In genomic region chr5:125298258-125298657, GRCh38 we compare ENCODE assay signal across 18 cellular contexts.
DNase-seq lines count a peak whose midpoint lies in the region; ATAC-seq, FAIRE-seq and TF ChIP-seq lines count a peak whose summit lies in the region.
"Had no signal": no experiment of that assay in that cellular context is flagged by ENCODE, and none has a peak within 500 bp of the region (broad histone marks: within the 10 kb centered on the region; RNA-seq: fewer than 3 reads in every experiment).

No MANE protein-coding gene starts in this region.

- FAIRE-seq in GM12892 (lab: Jason Lieb, UNC) = no peak

- no peaks in the 10 kb centered on the region for H3K27me3 Mint-ChIP-seq in memory B cell
- H3K27me3 Mint-ChIP-seq: activated T-cell treated with anti-CD3 and anti-CD28 coated beads, Interleukin-2, amount 50 U/mL, for 24 hours; CD4-positive, alpha-beta T cell had no signal

- H3K27ac Mint-ChIP-seq in memory B cell = peak overlapping the region; percentile 13
- H3K27ac Mint-ChIP-seq: activated T-cell treated with anti-CD3 and anti-CD28 coated beads, Interleukin-2, amount 50 U/mL, for 24 hours; CD4-positive, alpha-beta T cell had no signal

- TF ChIP-seq CTCF in AG10803 (conservative IDR thresholded peaks at IDR 0.05; ENCODE audit: low read length) = no peak

- ATAC-seq in memory B cell (ENCODE audit: low read depth) = no peak

- H3K4me1 Mint-ChIP-seq in memory B cell = peaks cover 2% of the 10 kb centered on the region

- CTCF ChIA-PET in HEK293T (lab: Yijun Ruan, JAX) = interaction anchor here (0.7 to 1.0 kb wide), 2 partner anchors 23 to 211 kb away, joined by 3 to 4 read pairs; no protein-coding TSS in a partner anchor

- no peak for TF ChIP-seq POLR2A in GM12892 (IDR thresholded peaks at IDR 0.05; ENCODE audit: low read depth, low read length)

- DNase-seq in AG10803 (ENCODE audit: low read depth) (peak; percentile 4), HEK293T (ENCODE audit: extremely low spot score) (no peak), astrocyte of the hippocampus (ENCODE audit: low read depth, low spot score) (peak; percentile 18), memory B cell (ENCODE audit: low spot score in 2 of 2) (no peak), NAMALWA (ENCODE audit: low spot score) (no peak), GM12892 (ENCODE audit: insufficient read length) (no peak), NOMO-1 treated with dmso at 0.1 percent for 144 hours (lab: John Stamatoyannopoulos, UW; ENCODE audit: unreplicated experiment) (no peak)
- DNase-seq in effector CD4-positive, alpha-beta T cell = no peak
- DNase-seq: ACHN; activated CD4-positive, alpha-beta T cell treated with anti-CD3 and anti-CD28 coated beads, Interleukin-2, amount 50 U/mL, for 48 hours; activated naive CD4-positive, alpha-beta T cell treated with anti-CD3 and anti-CD28 coated beads, Interleukin-2, amount 50 U/mL, for 16 hours; activated T-cell treated with anti-CD3 and anti-CD28 coated beads, Interleukin-2, amount 50 U/mL, for 24 hours; CD4-positive, alpha-beta T cell; dermis blood vessel endothelial cell; NCI-H2029 treated with DMSO at 0.1 percent for 48 hours; NCI-H82; occipital lobe; SW 1271 had no signal

- POLR2A ChIA-PET in HEK293T (lab: Yijun Ruan, JAX) = no interaction called here

- H3K36me3 Mint-ChIP-seq in memory B cell = no peaks in the 10 kb centered on the region

- no peaks in the 10 kb centered on the region for H3K9me3 Mint-ChIP-seq in memory B cell
- H3K9me3 Mint-ChIP-seq: CD4-positive, alpha-beta T cell had no signal

- no peak overlapping the region for H3K4me3 ChIP-seq in AG10803 (ENCODE audit: low read length)

- H3K4me3 Mint-ChIP-seq in memory B cell = no peak overlapping the region
- H3K4me3 Mint-ChIP-seq: activated T-cell treated with anti-CD3 and anti-CD28 coated beads, Interleukin-2, amount 50 U/mL, for 24 hours; CD4-positive, alpha-beta T cell had no signal

TF ChIP-seq in HEK293T, 16 proteins besides CTCF, POLR2A, EP300 and RAD21:
- TF ChIP-seq PKNOX1 (IDR thresholded peaks at IDR 0.05) (peak; percentile 68; the same call in 1 of the 2 replicates), TARDBP (IDR thresholded peaks at IDR 0.05) (no peak), CTBP1 (IDR thresholded peaks at IDR 0.05; ENCODE audit: borderline replicate concordance) (no peak), ELF4 (IDR thresholded peaks at IDR 0.05) (no peak)

Comparison
In these comparisons a context has a peak if more than half of its experiments do, and no peak if none do; other contexts are left out.
1. DNase-seq: peak in AG10803 (single experiment) and astrocyte of the hippocampus (single experiment); none in HEK293T (single experiment), memory B cell (0 of 2), effector CD4-positive, alpha-beta T cell (single experiment), NAMALWA (single experiment), GM12892 (single experiment) and NOMO-1 treated with dmso at 0.1 percent for 144 hours (single experiment).